Comparison of ENCODE assay signal across 6 cellular contexts in genomic region chr10:133630723-133631267, GRCh38. TPM values are rescaled to one million over a fixed set of nuclear protein-coding genes. Genes with fewer than 3 reads are reported as not detected.
"Had no signal": no experiment of that assay in that cellular context is flagged by ENCODE, and none has a peak within 500 bp of the region (broad histone marks: within the 10 kb centered on the region; RNA-seq: fewer than 3 reads in every experiment).

No MANE protein-coding gene starts in this region.

RNA-seq across cellular contexts. Expression of gene FRG2B, which starts 4.2 kb away (rescaled TPM):
- total RNA-seq: LHCN-M2, MCF 10A, NCI-H460, OCI-LY7, PC-9, Right ventricle myocardium inferior had no signal
